Comparison of ENCODE assay signal across 7 cellular contexts in the genomic region with DNA sequence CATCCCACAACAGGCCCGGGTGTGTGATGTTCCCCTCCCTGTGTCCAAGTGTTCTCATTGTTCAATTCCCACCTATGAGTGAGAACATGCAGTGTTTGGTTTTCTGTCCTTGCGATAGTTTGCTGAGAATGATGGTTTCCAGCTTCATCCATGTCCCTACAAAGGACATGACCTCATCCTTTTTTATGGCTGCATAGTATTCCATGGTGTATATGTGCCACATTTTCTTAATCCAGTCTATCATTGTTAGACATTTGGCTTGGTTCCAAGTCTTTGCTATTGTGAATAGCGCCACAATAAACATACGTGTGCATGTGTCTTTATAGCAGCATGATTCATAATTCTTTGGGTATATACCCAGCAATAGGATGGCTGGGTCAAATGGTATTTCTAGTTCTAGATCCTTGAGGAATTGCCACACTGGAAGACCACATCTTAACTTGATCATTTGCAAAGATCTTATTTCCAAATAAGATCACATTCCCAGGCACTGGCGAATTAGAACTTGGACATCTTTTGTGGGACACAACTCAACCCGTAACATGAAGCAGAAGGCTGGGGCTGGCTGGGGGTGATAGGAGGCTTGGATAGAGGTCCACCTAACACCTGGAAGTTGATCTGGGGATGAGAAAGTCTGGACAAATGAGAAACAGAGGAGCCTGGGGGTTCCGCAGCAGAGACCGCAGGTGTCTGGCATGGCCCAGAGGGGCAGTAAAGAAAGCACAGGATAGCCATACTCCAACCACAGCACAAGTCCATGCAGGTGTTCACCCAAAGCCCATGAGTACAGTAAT.
DNase-seq lines count a peak whose midpoint lies in the region; ATAC-seq, FAIRE-seq and TF ChIP-seq lines count a peak whose summit lies in the region.
"Not testable (repeated sequence)": the region's sequence is repeated elsewhere in the genome, so short reads cannot be mapped to it uniquely, and the experiment has no call there.

No MANE protein-coding gene starts in this region.

- TF ChIP-seq CTCF in HEK293 (tag by site-specific recombination; IDR thresholded peaks at IDR 0.05); HepG2 (CRISPR knock-in tag; IDR thresholded peaks at IDR 0.05); suprapubic skin (IDR thresholded peaks at IDR 0.05): not testable (repeated sequence)

- not testable (repeated sequence) for H3K36me3 ChIP-seq in HEK293 (ENCODE audit: control insufficient read depth in 2 of 2, insufficient read depth in 1 of 2, low read length in 2 of 2); HepG2 (replicated peaks in 1 of 2; ENCODE audit: control insufficient read depth in 1 of 2, insufficient read depth in 2 of 2, low read length in 2 of 2); neuronal stem cell (replicated peaks in 1 of 2; ENCODE audit: control insufficient read depth in 2 of 2, insufficient read depth in 2 of 2, low read length in 2 of 2); suprapubic skin

- not testable (repeated sequence) for H2BK12ac ChIP-seq in neuronal stem cell (ENCODE audit: low read length)

- not testable (repeated sequence) for H2AFZ ChIP-seq in HepG2 (ENCODE audit: low read length); neuronal stem cell (ENCODE audit: low read length)

- H3K4me1 ChIP-seq in HEK293 (ENCODE audit: control insufficient read depth, insufficient read depth, low read length); HepG2 (ENCODE audit: insufficient read depth, low read length); neuronal stem cell (ENCODE audit: control insufficient read depth in 2 of 2, insufficient read depth in 1 of 2, low read depth in 1 of 2, low read length in 2 of 2): not testable (repeated sequence)
- H3K4me1 ChIP-seq in suprapubic skin: peaks cover 12% of the 10 kb centered on the region

- not testable (repeated sequence) for H3K79me2 ChIP-seq in HepG2 (ENCODE audit: insufficient read depth, low read length)

- not testable (repeated sequence) for H2BK120ac ChIP-seq in neuronal stem cell (ENCODE audit: low read depth, low read length)

- CTCF ChIA-PET in HEK293 (lab: Yijun Ruan, JAX): interaction anchor here (1.0 kb wide), 1 partner anchor 15 kb away, joined by 3 read pairs; no protein-coding TSS in a partner anchor
- CTCF ChIA-PET in HepG2 (lab: Yijun Ruan, JAX; ENCODE audit: low intra/inter-chr PET ratio, low total read pairs): not testable (repeated sequence)

- DNase-seq in HepG2 (ENCODE audit: low spot score); neuronal stem cell (ENCODE audit: low spot score); suprapubic skin (ENCODE audit: low spot score in 2 of 2): not testable (repeated sequence)
- peak; percentile 16 for DNase-seq in mesenteric fat pad (ENCODE audit: low spot score)
- peak; percentile 62 for DNase-seq in posterior vena cava (ENCODE audit: low spot score)
- DNase-seq in sciatic nerve (ENCODE audit: low spot score): peak; percentile 37

- H3K4ac ChIP-seq in neuronal stem cell (ENCODE audit: low read length): not testable (repeated sequence)

- 61% methylated on average over 8 of the region's 8 CpGs for WGBS in HepG2 (ENCODE audit: low lambda C conversion rate)
- WGBS in neuronal stem cell (ENCODE audit: extremely low coverage in 2 of 2, insufficient read length in 2 of 2, insufficient replicate concordance in 1 of 2), 2 donors: no CpG with 5 or more reads among the region's 8 CpGs
- WGBS in suprapubic skin: 93% methylated on average over 8 of the region's 8 CpGs

- not testable (repeated sequence) for FAIRE-seq in HepG2 (lab: Jason Lieb, UNC)

- POLR2A ChIA-PET in HEK293 (lab: Yijun Ruan, JAX); HepG2 (lab: Yijun Ruan, JAX): not testable (repeated sequence)

- not testable (repeated sequence) for H3K18ac ChIP-seq in neuronal stem cell (ENCODE audit: low read length)

- in situ Hi-C loops in HepG2 (cut with HindIII; ENCODE audit: extremely low pct_ligation_motif_present, low pct_unique_long_range_greater_than_20kb): not testable (repeated sequence)

- TF ChIP-seq POLR2A in HepG2 (IDR thresholded peaks at IDR 0.05; ENCODE audit: insufficient read depth in 1 of 2, low read depth in 2 of 2, low read length in 2 of 2); suprapubic skin (IDR thresholded peaks at IDR 0.05): not testable (repeated sequence)

- not testable (repeated sequence) for H3K79me1 ChIP-seq in neuronal stem cell (ENCODE audit: low read depth, low read length)

- not testable (repeated sequence) for H3K9me3 ChIP-seq in HEK293 (ENCODE audit: control insufficient read depth, insufficient read depth, low read depth, low read length); HepG2 (ENCODE audit: low read length); neuronal stem cell (replicated peaks in 1 of 2; ENCODE audit: control insufficient read depth in 2 of 2, insufficient read depth in 1 of 2, low read depth in 1 of 2, low read length in 2 of 2); suprapubic skin

- TF ChIP-seq EP300 in HepG2 (IDR thresholded peaks at IDR 0.05; ENCODE audit: low read depth in 2 of 2, low read length in 2 of 2); HepG2 (CRISPR knock-in tag; IDR thresholded peaks at IDR 0.05; ENCODE audit: borderline replicate concordance); suprapubic skin (IDR thresholded peaks at IDR 0.05): not testable (repeated sequence)

- not testable (repeated sequence) for BruUV-seq in HepG2 (replicated peaks; lab: Mats Ljungman, UMichigan)

- not testable (repeated sequence) for H3K23ac ChIP-seq in neuronal stem cell (ENCODE audit: low read depth, low read length, poor library complexity)

- not testable (repeated sequence) for H3K27me3 ChIP-seq in HepG2 (ENCODE audit: control insufficient read depth in 1 of 2, insufficient read depth in 2 of 2, low read length in 2 of 2); neuronal stem cell (ENCODE audit: control insufficient read depth in 3 of 3, insufficient read depth in 3 of 3, low read depth in 1 of 3, low read length in 3 of 3); suprapubic skin

- H3K14ac ChIP-seq in neuronal stem cell (ENCODE audit: low read length): peak overlapping the region; percentile 66

- not testable (repeated sequence) for H4K8ac ChIP-seq in neuronal stem cell (ENCODE audit: low read depth, low read length)

- not testable (repeated sequence) for H3K4me3 ChIP-seq in HEK293 (ENCODE audit: low read depth, low read length); HepG2 (replicated peaks in 1 of 3; ENCODE audit: insufficient read depth in 1 of 3, low read depth in 2 of 3, low read length in 3 of 3); neuronal stem cell (ENCODE audit: low read length in 2 of 2); suprapubic skin

- not testable (repeated sequence) for H3K4me2 ChIP-seq in HepG2 (ENCODE audit: low read depth, low read length); neuronal stem cell (ENCODE audit: insufficient read depth, low read length, poor library complexity, severe bottlenecking)

- not testable (repeated sequence) for H2BK5ac ChIP-seq in neuronal stem cell (ENCODE audit: low read length)

- H4K91ac ChIP-seq in neuronal stem cell (ENCODE audit: low read depth, low read length, poor library complexity): not testable (repeated sequence)

- not testable (repeated sequence) for TF ChIP-seq RAD21 in HepG2 (CRISPR knock-in tag; IDR thresholded peaks at IDR 0.05)

- H4K20me1 ChIP-seq in HepG2 (ENCODE audit: insufficient read depth, low read length): not testable (repeated sequence)

- H3K9ac ChIP-seq in HepG2 (ENCODE audit: insufficient read depth, low read depth, low read length); neuronal stem cell (ENCODE audit: low read depth, low read length, poor library complexity): not testable (repeated sequence)

- H2BK15ac ChIP-seq in neuronal stem cell (ENCODE audit: low read length): not testable (repeated sequence)

- not testable (repeated sequence) for ATAC-seq in HepG2, sciatic nerve

- not testable (repeated sequence) for H3K27ac ChIP-seq in HEK293 (ENCODE audit: extremely low read depth, low read depth, low read length); HepG2 (ENCODE audit: extremely low read length, insufficient read depth, low read length); neuronal stem cell (replicated peaks; ENCODE audit: low read length)
- H3K27ac ChIP-seq in suprapubic skin: peak overlapping the region; percentile 51

- not testable (repeated sequence) for H2AK5ac ChIP-seq in neuronal stem cell (ENCODE audit: low read depth, low read length)

- intact Hi-C loops in HepG2 (cut with micrococcal nuclease; ENCODE audit: unreplicated experiment); posterior vena cava (cut with DNase I); sciatic nerve (cut with DNase I): not testable (repeated sequence)

TF ChIP-seq in HEK293, 187 proteins besides CTCF, POLR2A, EP300 and RAD21:
- TF ChIP-seq, protein P1, sequence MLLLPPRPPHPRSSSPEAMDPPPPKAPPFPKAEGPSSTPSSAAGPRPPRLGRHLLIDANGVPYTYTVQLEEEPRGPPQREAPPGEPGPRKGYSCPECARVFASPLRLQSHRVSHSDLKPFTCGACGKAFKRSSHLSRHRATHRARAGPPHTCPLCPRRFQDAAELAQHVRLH (tag by site-specific recombination; IDR thresholded peaks at IDR 0.05): peak; percentile 69; the same call in 1 of the 2 replicates
- TF ChIP-seq ZNF146 (tag by site-specific recombination; IDR thresholded peaks at IDR 0.05): peak; percentile 95

TF ChIP-seq in HepG2, 621 proteins besides CTCF, POLR2A, EP300 and RAD21:
- TF ChIP-seq ATF7 (IDR thresholded peaks at IDR 0.05): peak; percentile 24; the same call in 1 of the 2 replicates
- TF ChIP-seq ATF7 (CRISPR knock-in tag; IDR thresholded peaks at IDR 0.05): not testable (repeated sequence)
